Comparison of ENCODE assay signal across 9 cellular contexts in genomic region chr9:120692901-120693573, GRCh38. TPM values are rescaled to one million over a fixed set of nuclear protein-coding genes. Genes with fewer than 3 reads are reported as not detected.
DNase-seq lines count a peak whose midpoint lies in the region; ATAC-seq and TF ChIP-seq lines count a peak whose summit lies in the region.
"Had no signal": no experiment of that assay in that cellular context is flagged by ENCODE, and none has a peak within 500 bp of the region (broad histone marks: within the 10 kb centered on the region; RNA-seq: fewer than 3 reads in every experiment).

No MANE protein-coding gene starts in this region.

- no peak overlapping the region for H2AFZ ChIP-seq in OCI-LY3 (ENCODE audit: low read depth, low read length)

- peak overlapping the region; percentile 38 for H3K4me2 ChIP-seq in OCI-LY3 (ENCODE audit: low read length)

- H4K20me1 ChIP-seq in OCI-LY3 (ENCODE audit: insufficient read depth, low read length), result no peaks in the 10 kb centered on the region

- no peaks in the 10 kb centered on the region for H3K36me3 Mint-ChIP-seq in HFFc6 (ENCODE audit: low read depth)

- CTCF ChIA-PET in HEK293T (lab: Yijun Ruan, JAX), result no interaction called here

- H3K27me3 Mint-ChIP-seq in HFFc6 (ENCODE audit: insufficient read depth), result no peaks in the 10 kb centered on the region; the same call in 1 of the 2 replicates

- H3K27me3 ChIP-seq in OCI-LY3 (ENCODE audit: low read depth, low read length) (no peaks in the 10 kb centered on the region), lower lobe of right lung (ENCODE audit: low read depth) (no peaks in the 10 kb centered on the region), colonic mucosa (no peaks in the 10 kb centered on the region)

- intact Hi-C loops in lower lobe of right lung (cut with DNase I) (no loop called here), colonic mucosa (cut with DNase I) (no loop called here)

- no peaks in the 10 kb centered on the region for H3K79me2 ChIP-seq in OCI-LY3 (ENCODE audit: low read length)

- H3K27ac ChIP-seq in OCI-LY3 (ENCODE audit: low read length) (no peak overlapping the region), lower lobe of right lung (no peak overlapping the region), colonic mucosa (no peak overlapping the region)

- POLR2A ChIA-PET in HEK293T (lab: Yijun Ruan, JAX), result no interaction called here

- peaks cover 25% of the 10 kb centered on the region for H3K4me1 ChIP-seq in OCI-LY3 (ENCODE audit: low read length)
- peaks cover 46% of the 10 kb centered on the region for H3K4me1 ChIP-seq in lower lobe of right lung
- peaks cover 7% of the 10 kb centered on the region for H3K4me1 ChIP-seq in colonic mucosa

- ATAC-seq in GM18511 (IDR thresholded peaks at IDR 0.05; ENCODE audit: unreplicated experiment) (peak; percentile 61), lower lobe of right lung (peak; percentile 53 to 78)

- H3K36me3 ChIP-seq in OCI-LY3 (replicated peaks; ENCODE audit: low read depth, low read length), result no peaks in the 10 kb centered on the region
- H3K36me3 ChIP-seq in lower lobe of right lung, result no peaks in the 10 kb centered on the region
- no peaks in the 10 kb centered on the region for H3K36me3 ChIP-seq in colonic mucosa

- H3K4me3 Mint-ChIP-seq in HFFc6, result peak overlapping the region; percentile 33

- peak overlapping the region; percentile 4; the same call in 1 of the 2 replicates for H3K27ac Mint-ChIP-seq in HFFc6

- DNase-seq in HFFc6 (peak; percentile 24), lower lobe of right lung (no peak), colonic mucosa (no peak), occipital lobe (lab: John Stamatoyannopoulos, UW) (no peak), GDM1 (lab: John Stamatoyannopoulos, UW) (no peak), HEK293T (ENCODE audit: extremely low spot score) (no peak)
- DNase-seq: activated gamma-delta T cell had no signal

- no peak overlapping the region for H3K9ac ChIP-seq in OCI-LY3 (ENCODE audit: low read length)
- H3K9ac ChIP-seq in colonic mucosa (ENCODE audit: low read depth in 2 of 2, low read length in 2 of 2), result no peak overlapping the region

- H3K9me3 Mint-ChIP-seq in HFFc6, result no peaks in the 10 kb centered on the region

- H3K9me3 ChIP-seq in OCI-LY3 (ENCODE audit: insufficient read depth, low read length) (no peaks in the 10 kb centered on the region), lower lobe of right lung (no peaks in the 10 kb centered on the region), colonic mucosa (no peaks in the 10 kb centered on the region)

- H3K4me1 Mint-ChIP-seq in HFFc6 (ENCODE audit: low read depth), result peaks cover 51% of the 10 kb centered on the region

- TF ChIP-seq CTCF in HFFc6 (IDR thresholded peaks at IDR 0.05) (no peak), OCI-LY3 (IDR thresholded peaks at IDR 0.05; ENCODE audit: low read depth, low read length) (no peak), lower lobe of right lung (IDR thresholded peaks at IDR 0.05) (no peak), colonic mucosa (IDR thresholded peaks at IDR 0.05) (no peak)

- H3K4me3 ChIP-seq in OCI-LY3 (ENCODE audit: low read length) (no peak overlapping the region), lower lobe of right lung (no peak overlapping the region), colonic mucosa (no peak overlapping the region)

TF ChIP-seq in HEK293T, 16 proteins besides CTCF, POLR2A, EP300 and RAD21:
- TF ChIP-seq ZNF384 (IDR thresholded peaks at IDR 0.05) (no peak), SUZ12 (IDR thresholded peaks at IDR 0.05) (no peak), NFRKB (IDR thresholded peaks at IDR 0.05) (no peak), LEF1 (IDR thresholded peaks at IDR 0.05; ENCODE audit: borderline replicate concordance) (no peak), PKNOX1 (IDR thresholded peaks at IDR 0.05) (no peak), ELF4 (IDR thresholded peaks at IDR 0.05) (no peak), CTBP1 (IDR thresholded peaks at IDR 0.05; ENCODE audit: borderline replicate concordance) (no peak), ARNT (IDR thresholded peaks at IDR 0.05) (no peak), TARDBP (IDR thresholded peaks at IDR 0.05) (no peak)
TF ChIP-seq in HEK293T: peak in this region for 0.

RNA-seq across cellular contexts. Expression of gene MEGF9, which starts 21.2 kb away (rescaled TPM):
- total RNA-seq in HFFc6 (2021; fragmentation: NEBNext Ultra II Directional; extraction: Animal tissue kit (Norgen Biotek cat#: 25700)), result 1 to 10 TPM; 5.1 to 9.8 (median 8.8) TPM
- total RNA-seq in lower lobe of right lung (71.1 TPM), colonic mucosa (1 to 10 TPM; 7.2 to 9.0 TPM), occipital lobe (58.8 TPM)
